ENCODE assay signal across 16 cellular contexts in genomic region chr16:15967223-15967546, GRCh38. TPM values are rescaled to one million over a fixed set of nuclear protein-coding genes. Genes with fewer than 3 reads are reported as not detected.
A peak's percentile ranks its signal among the peaks of the same experiment; 100 is the strongest.
DNase-seq lines count a peak whose midpoint lies in the region; ATAC-seq and TF ChIP-seq lines count a peak whose summit lies in the region.
"Had no signal": no experiment of that assay in that cellular context is flagged by ENCODE, and none has a peak within 500 bp of the region (broad histone marks: within the 10 kb centered on the region; RNA-seq: fewer than 3 reads in every experiment).

No MANE protein-coding gene starts in this region.

- H3K9me3 ChIP-seq in esophagus muscularis mucosa = peaks cover 0 to 8% (median under 1%) of the 10 kb centered on the region in 4 donors
- H3K9me3 ChIP-seq in skeletal muscle satellite cell (replicated peaks; ENCODE audit: low read length) = no peaks in the 10 kb centered on the region

- peaks cover 26% of the 10 kb centered on the region for H3K9me3 Mint-ChIP-seq in activated naive CD4-positive, alpha-beta T cell treated with anti-CD3 and anti-CD28 coated beads for 36 hours
- peaks cover 12 to 37% of the 10 kb centered on the region in 2 donors for H3K9me3 Mint-ChIP-seq in activated naive CD4-positive, alpha-beta T cell treated with anti-CD3 and anti-CD28 coated beads, Interleukin-2, amount 50 U/mL, for 72 hours
- H3K9me3 Mint-ChIP-seq in natural killer cell = peaks cover 0 to 4% of the 10 kb centered on the region in 2 donors

- no peaks in the 10 kb centered on the region for H3K27me3 Mint-ChIP-seq in activated naive CD4-positive, alpha-beta T cell treated with anti-CD3 and anti-CD28 coated beads for 36 hours (ENCODE audit: low read depth)
- no peaks in the 10 kb centered on the region for H3K27me3 Mint-ChIP-seq in natural killer cell (ENCODE audit: low read depth in 2 of 2)
- H3K27me3 Mint-ChIP-seq: activated CD8-positive, alpha-beta memory T cell treated with anti-CD3 and anti-CD28 coated beads, Interleukin-2, amount 10 ng/mL, durations not matched to agents 7 days and 5 days; brain had no signal

- no peak for DNase-seq in activated naive CD4-positive, alpha-beta T cell treated with anti-CD3 and anti-CD28 coated beads for 36 hours
- DNase-seq in activated naive CD4-positive, alpha-beta T cell treated with anti-CD3 and anti-CD28 coated beads, Interleukin-2, amount 50 U/mL, for 72 hours (ENCODE audit: low spot score in 2 of 2) = no peak
- DNase-seq in LHCN-M2 (ENCODE audit: low read depth) (peak; percentile 18), esophagus muscularis mucosa (ENCODE audit: extremely low spot score) (no peak), natural killer cell (no peak), SKM-1 treated with dmso at 0.1 percent for 144 hours (lab: John Stamatoyannopoulos, UW; ENCODE audit: unreplicated experiment) (no peak)
- DNase-seq: activated CD8-positive, alpha-beta memory T cell treated with anti-CD3 and anti-CD28 coated beads, Interleukin-2, amount 10 ng/mL, durations not matched to agents 7 days and 5 days; activated gamma-delta T cell treated with Interleukin-2 at 50 U/mL for 16 hours; hippocampal formation; left colon; MM.1S; NCI-H1694 treated with DMSO at 0.1 percent for 48 hours had no signal

- no peak overlapping the region for H3K4me3 ChIP-seq in esophagus muscularis mucosa
- H3K4me3 ChIP-seq in skeletal muscle satellite cell (ENCODE audit: low read length) = no peak overlapping the region
- H3K4me3 ChIP-seq: smooth muscle cell had no signal

- peak overlapping the region; percentile 64 for H3K4me2 ChIP-seq in skeletal muscle satellite cell (ENCODE audit: low read length)
- H3K4me2 ChIP-seq: smooth muscle cell had no signal

- H3K27me3 ChIP-seq in esophagus muscularis mucosa = no peaks in the 10 kb centered on the region
- no peaks in the 10 kb centered on the region for H3K27me3 ChIP-seq in skeletal muscle satellite cell (ENCODE audit: control insufficient read depth, insufficient read depth, low read length)

- H3K36me3 ChIP-seq in esophagus muscularis mucosa = no peaks in the 10 kb centered on the region
- H3K36me3 ChIP-seq in skeletal muscle satellite cell (ENCODE audit: insufficient read depth, low read length) = peaks cover 13% of the 10 kb centered on the region

- ATAC-seq in activated naive CD4-positive, alpha-beta T cell treated with anti-CD3 and anti-CD28 coated beads, Interleukin-2, amount 50 U/mL, for 72 hours = no peak
- ATAC-seq in natural killer cell (no peak), HG03520 (IDR thresholded peaks at IDR 0.05; ENCODE audit: unreplicated experiment) (no peak)
- ATAC-seq: activated CD8-positive, alpha-beta memory T cell treated with anti-CD3 and anti-CD28 coated beads, Interleukin-2, amount 10 ng/mL, durations not matched to agents 7 days and 5 days had no signal

- peaks cover 28 to 100% (median 94%) of the 10 kb centered on the region in 4 donors for H3K4me1 ChIP-seq in esophagus muscularis mucosa
- H3K4me1 ChIP-seq in skeletal muscle satellite cell (ENCODE audit: control insufficient read depth, insufficient read depth, low read length) = peaks cover 45% of the 10 kb centered on the region

- CTCF ChIA-PET in activated naive CD4-positive, alpha-beta T cell treated with anti-CD3 and anti-CD28 coated beads for 36 hours (lab: Charles Lee) = no interaction called here

- 67% methylated on average over 2 of the region's 2 CpGs for WGBS in esophagus muscularis mucosa

- no peak overlapping the region for H3K9ac ChIP-seq in skeletal muscle satellite cell (ENCODE audit: low read depth, low read length)

- no peak for TF ChIP-seq EP300 in esophagus muscularis mucosa (IDR thresholded peaks at IDR 0.05)

- TF ChIP-seq CTCF in esophagus muscularis mucosa (IDR thresholded peaks at IDR 0.05) (no peak), natural killer cell (IDR thresholded peaks at IDR 0.05) (no peak)

- H3K4me3 Mint-ChIP-seq in activated naive CD4-positive, alpha-beta T cell treated with anti-CD3 and anti-CD28 coated beads for 36 hours = no peak overlapping the region
- no peak overlapping the region for H3K4me3 Mint-ChIP-seq in natural killer cell
- H3K4me3 Mint-ChIP-seq: activated CD8-positive, alpha-beta memory T cell treated with anti-CD3 and anti-CD28 coated beads, Interleukin-2, amount 10 ng/mL, durations not matched to agents 7 days and 5 days; brain had no signal

- TF ChIP-seq POLR2A in esophagus muscularis mucosa (IDR thresholded peaks at IDR 0.05; ENCODE audit: low read depth) = no peak

- H3K36me3 Mint-ChIP-seq in activated naive CD4-positive, alpha-beta T cell treated with anti-CD3 and anti-CD28 coated beads for 36 hours (ENCODE audit: low read depth) = peaks cover 44% of the 10 kb centered on the region
- peaks cover 35 to 71% of the 10 kb centered on the region in 2 donors for H3K36me3 Mint-ChIP-seq in activated naive CD4-positive, alpha-beta T cell treated with anti-CD3 and anti-CD28 coated beads, Interleukin-2, amount 50 U/mL, for 72 hours
- peaks cover 1% of the 10 kb centered on the region for H3K36me3 Mint-ChIP-seq in natural killer cell

- intact Hi-C loops in activated naive CD4-positive, alpha-beta T cell treated with anti-CD3 and anti-CD28 coated beads for 36 hours (cut with micrococcal nuclease) = loop anchor here (5.0 kb wide), 1 partner anchor 50 kb away; no protein-coding TSS in a partner anchor
- intact Hi-C loops in esophagus muscularis mucosa (cut with DNase I) = no loop called here
- intact Hi-C loops in natural killer cell (cut with micrococcal nuclease) = no loop called here

- H3K4me1 Mint-ChIP-seq in activated naive CD4-positive, alpha-beta T cell treated with anti-CD3 and anti-CD28 coated beads for 36 hours (ENCODE audit: low read depth) = peaks cover 47% of the 10 kb centered on the region
- peaks cover 12 to 16% of the 10 kb centered on the region in 2 donors for H3K4me1 Mint-ChIP-seq in natural killer cell

- H3K27ac ChIP-seq in esophagus muscularis mucosa (replicated peaks in 1 of 4) = peak overlapping the region; percentile 56 to 68 (median 62)

- H3K27ac Mint-ChIP-seq in activated naive CD4-positive, alpha-beta T cell treated with anti-CD3 and anti-CD28 coated beads for 36 hours = peak overlapping the region; percentile 30
- H3K27ac Mint-ChIP-seq in activated naive CD4-positive, alpha-beta T cell treated with anti-CD3 and anti-CD28 coated beads, Interleukin-2, amount 50 U/mL, for 72 hours = no peak overlapping the region
- no peak overlapping the region for H3K27ac Mint-ChIP-seq in natural killer cell
- H3K27ac Mint-ChIP-seq: activated CD8-positive, alpha-beta memory T cell treated with anti-CD3 and anti-CD28 coated beads, Interleukin-2, amount 10 ng/mL, durations not matched to agents 7 days and 5 days had no signal

RNA-seq across cellular contexts. Expression of gene ABCC1, which starts 17.8 kb away (rescaled TPM):
- 10 to 100 TPM; 40.3 to 41.0 TPM for total RNA-seq in activated naive CD4-positive, alpha-beta T cell treated with anti-CD3 and anti-CD28 coated beads for 36 hours
- 10 to 100 TPM; 51.8 to 66.9 TPM for total RNA-seq in activated naive CD4-positive, alpha-beta T cell treated with anti-CD3 and anti-CD28 coated beads, Interleukin-2, amount 50 U/mL, for 72 hours
- total RNA-seq in LHCN-M2 (2014; rRNA removed) (10.3 and 11.5 TPM in 2 replicates), esophagus muscularis mucosa (100 to 1,000 TPM in 2 of 4 donors, 10 to 100 TPM in 2; 61.8 to 141 (median 103) TPM), natural killer cell (10 to 100 TPM; 24.5 to 53.9 (median 27.9) TPM)
- 20.4 TPM for polyA plus RNA-seq in LHCN-M2 (2012)
- total RNA-seq in skeletal muscle satellite cell (2012; rRNA removed) = 28.1 and 29.9 TPM in 2 replicates
